Comparison of ENCODE assay signal across 10 cellular contexts in the genomic region with DNA sequence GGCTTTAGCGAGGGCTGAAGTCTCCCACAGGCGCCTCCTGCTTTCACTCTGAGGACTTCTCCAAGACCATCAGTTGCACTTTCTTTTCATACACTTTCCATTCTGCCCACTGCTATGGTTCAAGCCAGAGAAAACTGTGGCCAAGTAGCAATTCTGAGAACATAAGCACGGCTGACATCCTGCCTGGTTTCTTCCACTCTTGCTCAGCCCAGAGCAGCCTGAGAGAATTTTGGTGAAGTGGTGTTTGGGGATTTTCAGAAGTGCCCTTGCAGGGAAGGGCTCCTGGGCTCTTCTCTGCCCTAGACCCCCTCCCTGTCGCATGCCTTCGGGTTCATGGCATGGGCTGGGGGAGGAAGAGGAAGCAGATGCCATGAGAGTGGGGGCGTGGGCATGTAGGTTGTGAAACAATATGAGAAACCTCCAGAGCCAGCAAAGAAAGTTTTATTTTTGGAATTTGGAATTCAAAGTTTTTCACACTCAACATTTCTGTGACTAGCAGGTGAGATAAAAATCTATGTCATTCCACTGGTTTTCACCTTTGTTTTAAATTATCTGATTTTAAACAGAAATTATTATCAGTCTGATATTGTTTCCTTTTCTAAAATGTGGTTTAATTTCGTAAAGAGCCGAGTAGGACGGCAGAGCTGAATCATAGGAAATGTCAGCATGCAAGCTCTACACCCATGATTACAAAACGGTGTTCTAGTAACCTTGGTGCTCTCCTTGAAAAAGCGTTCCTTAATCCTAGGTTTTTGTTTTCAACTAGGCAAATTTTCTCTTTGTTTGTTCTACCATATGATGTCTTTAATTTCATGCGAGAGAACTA. TPM values are rescaled to one million over a fixed set of nuclear protein-coding genes. Genes with fewer than 3 reads are reported as not detected.
DNase-seq lines count a peak whose midpoint lies in the region; ATAC-seq lines count a peak whose summit lies in the region.
"Had no signal": no experiment of that assay in that cellular context is flagged by ENCODE, and none has a peak within 500 bp of the region (broad histone marks: within the 10 kb centered on the region; RNA-seq: fewer than 3 reads in every experiment).

No MANE protein-coding gene starts in this region.

- peak overlapping the region; percentile 4 for H3K27ac ChIP-seq in layer of hippocampus (ENCODE audit: low read depth, low read length)
- H3K27ac ChIP-seq: epithelial cell of prostate had no signal

- in situ Hi-C loops in G401 (cut with HindIII; ENCODE audit: low sequenced_read_pairs): no loop called here

- no peak for ATAC-seq in GM18520 (IDR thresholded peaks at IDR 0.05; ENCODE audit: unreplicated experiment)
- ATAC-seq in HG03045 (IDR thresholded peaks at IDR 0.05; ENCODE audit: unreplicated experiment): no peak
- ATAC-seq: Panc1 had no signal

- DNase-seq in KG1 (lab: John Stamatoyannopoulos, UW) (peak; percentile 82), activated T-cell treated with anti-CD3 and anti-CD28 coated beads for 48 hours (ENCODE audit: low read depth) (peak; percentile 45), DMS53 treated with DMSO at 0.1 percent for 48 hours (lab: John Stamatoyannopoulos, UW; ENCODE audit: unreplicated experiment) (no peak), G401 (ENCODE audit: low spot score) (no peak)
- DNase-seq in stimulated activated CD8-positive, alpha-beta memory T cell treated with anti-CD3 and anti-CD28 coated beads, Interleukin-4, amount 100 ng/mL, for 48 hours: peak; percentile 60

- no peaks in the 10 kb centered on the region for H3K27me3 ChIP-seq in layer of hippocampus (ENCODE audit: control insufficient read depth, insufficient read depth, low read length)

RNA-seq across cellular contexts. Expression of gene TNFSF8, which starts 27.8 kb away (rescaled TPM):
- not detected in 2 replicates for total RNA-seq in G401 (2014; rRNA removed; shearing (Covaris generic))

Comparison
In these comparisons a context has a peak if more than half of its experiments do, and no peak if none do; other contexts are left out.
1. DNase-seq: peak in KG1 (single experiment), activated T-cell treated with anti-CD3 and anti-CD28 coated beads for 48 hours (single experiment) and stimulated activated CD8-positive, alpha-beta memory T cell treated with anti-CD3 and anti-CD28 coated beads, Interleukin-4, amount 100 ng/mL, for 48 hours (single experiment); none in DMS53 treated with DMSO at 0.1 percent for 48 hours (single experiment) and G401 (single experiment).